ENCODE assay signal across 8 cellular contexts in the genomic region with DNA sequence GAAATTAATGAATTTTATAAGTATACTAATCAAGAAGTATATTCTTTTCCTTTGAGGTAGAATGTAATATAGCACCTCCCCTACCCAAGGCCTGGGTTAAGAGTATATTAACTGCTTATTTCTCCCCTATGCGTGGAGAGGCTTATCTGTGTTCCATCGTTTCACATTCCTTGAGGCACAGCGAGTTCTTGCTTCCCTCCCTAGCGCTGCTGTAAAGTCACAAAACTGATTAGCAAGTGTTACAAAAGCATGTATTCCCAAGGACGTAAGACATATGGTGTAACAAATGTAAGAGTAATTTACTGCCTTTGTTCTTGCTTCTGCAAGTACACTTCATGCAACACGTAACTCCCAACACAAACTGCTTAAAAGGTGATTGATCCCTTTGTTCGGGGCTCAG. TPM values are rescaled to one million over a fixed set of nuclear protein-coding genes. Genes with fewer than 3 reads are reported as not detected.
DNase-seq lines count a peak whose midpoint lies in the region; ATAC-seq and TF ChIP-seq lines count a peak whose summit lies in the region.

No MANE protein-coding gene starts in this region.

- H3K9me3 Mint-ChIP-seq in CD4-positive, CD25-positive, alpha-beta regulatory T cell: peaks cover 0 to 3% (median 0%) of the 10 kb centered on the region in 7 donors
- no peaks in the 10 kb centered on the region for H3K9me3 Mint-ChIP-seq in nephron

- H3K9me3 ChIP-seq in CD4-positive, CD25-positive, alpha-beta regulatory T cell (ENCODE audit: control insufficient read depth in 2 of 2, low read length in 2 of 2): no peaks in the 10 kb centered on the region

- DNase-seq in CD4-positive, CD25-positive, alpha-beta regulatory T cell: no peak
- DNase-seq in NCI-H69 (lab: John Stamatoyannopoulos, UW) (peak; percentile 30), choroid plexus epithelial cell (ENCODE audit: low read depth) (no peak), mesenteric fat pad (ENCODE audit: low spot score) (no peak), NCI-H524 treated with DMSO at 0.1 percent for 48 hours (lab: John Stamatoyannopoulos, UW) (no peak), midbrain (lab: John Stamatoyannopoulos, UW) (no peak)

- no peaks in the 10 kb centered on the region for H3K27me3 ChIP-seq in CD4-positive, CD25-positive, alpha-beta regulatory T cell (ENCODE audit: control insufficient read depth, insufficient read depth, low read length)

- no peak overlapping the region for H3K27ac ChIP-seq in CD4-positive, CD25-positive, alpha-beta regulatory T cell (ENCODE audit: insufficient read depth, low read length, poor library complexity, severe bottlenecking)

- peak overlapping the region; percentile 81 for H3K4me3 ChIP-seq in CD4-positive, CD25-positive, alpha-beta regulatory T cell (ENCODE audit: low read depth, low read length)
- H3K4me3 ChIP-seq in choroid plexus epithelial cell (ENCODE audit: low read depth, low read length): peak overlapping the region; percentile 91

- no peak for ATAC-seq in CD4-positive, CD25-positive, alpha-beta regulatory T cell (ENCODE audit: low read depth in 2 of 2)
- no peak for ATAC-seq in HG02763 (IDR thresholded peaks at IDR 0.05; ENCODE audit: unreplicated experiment)

- no peaks in the 10 kb centered on the region for H3K36me3 ChIP-seq in CD4-positive, CD25-positive, alpha-beta regulatory T cell (ENCODE audit: control insufficient read depth, insufficient read depth, low read length)

- TF ChIP-seq CTCF in choroid plexus epithelial cell (conservative IDR thresholded peaks at IDR 0.05; ENCODE audit: low read depth, low read length) (no peak), nephron (IDR thresholded peaks at IDR 0.05; ENCODE audit: unreplicated experiment in 3 of 3) (no peak)

- H3K4me3 Mint-ChIP-seq in CD4-positive, CD25-positive, alpha-beta regulatory T cell: peak overlapping the region; percentile 94 to 100 (median 98)
- peak overlapping the region; percentile 97 to 100 (median 99) for H3K4me3 Mint-ChIP-seq in nephron

- H3K4me1 Mint-ChIP-seq in CD4-positive, CD25-positive, alpha-beta regulatory T cell: peaks cover 6 to 41% (median 26%) of the 10 kb centered on the region in 4 donors
- peaks cover 43% of the 10 kb centered on the region for H3K4me1 Mint-ChIP-seq in nephron

- peak overlapping the region in 2 of 3 donors; percentile 99 to 100 for H3K27ac Mint-ChIP-seq in CD4-positive, CD25-positive, alpha-beta regulatory T cell
- peak overlapping the region; percentile 100 for H3K27ac Mint-ChIP-seq in nephron

- H3K36me3 Mint-ChIP-seq in CD4-positive, CD25-positive, alpha-beta regulatory T cell: no peaks in the 10 kb centered on the region
- H3K36me3 Mint-ChIP-seq in nephron (ENCODE audit: low read depth): peaks cover 7% of the 10 kb centered on the region

- H3K4me1 ChIP-seq in CD4-positive, CD25-positive, alpha-beta regulatory T cell (ENCODE audit: control insufficient read depth, insufficient read depth, low read length, poor library complexity, severe bottlenecking): peaks cover 23% of the 10 kb centered on the region

- H3K27me3 Mint-ChIP-seq in CD4-positive, CD25-positive, alpha-beta regulatory T cell: peaks cover 4% of the 10 kb centered on the region
- H3K27me3 Mint-ChIP-seq in nephron (ENCODE audit: low read depth): no peaks in the 10 kb centered on the region

RNA-seq across cellular contexts. Expression of a gene that starts 1.2 kb away (rescaled TPM):
- 29.0 TPM for total RNA-seq in CD4-positive, CD25-positive, alpha-beta regulatory T cell
- polyA plus RNA-seq in CD4-positive, CD25-positive, alpha-beta regulatory T cell: 10 to 100 TPM; 11.2 to 15.7 (median 14.7) TPM
- 36.6 TPM for total RNA-seq in mesenteric fat pad

RNA-seq across cellular contexts. Expression of a gene that starts 43.5 kb away (rescaled TPM):
- 0.44 TPM for total RNA-seq in CD4-positive, CD25-positive, alpha-beta regulatory T cell
- under 1 TPM in 1 of 4 donors, not detected in 3; 0.12 TPM for polyA plus RNA-seq in CD4-positive, CD25-positive, alpha-beta regulatory T cell
- not detected for total RNA-seq in mesenteric fat pad
